Comparison of ENCODE assay signal across 20 cellular contexts in the genomic region with DNA sequence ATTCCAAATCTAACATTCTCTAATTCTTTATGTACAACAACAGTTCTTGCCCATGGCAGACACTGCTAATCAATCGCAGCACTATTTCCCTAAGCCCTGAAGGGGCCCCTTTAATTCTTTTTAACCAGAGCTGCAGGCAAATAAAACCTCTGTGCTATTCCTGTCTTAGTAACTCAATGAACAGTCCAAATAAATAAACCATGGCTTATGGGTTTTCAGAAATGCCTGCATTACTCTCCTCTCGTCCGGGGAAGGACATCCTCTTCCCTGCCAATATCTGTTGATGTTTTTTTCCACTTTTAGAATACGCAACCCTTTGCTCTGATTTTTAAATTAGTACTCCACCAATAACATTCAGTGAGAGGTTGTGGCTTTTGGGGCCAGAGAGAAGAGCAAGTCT. TPM values are rescaled to one million over a fixed set of nuclear protein-coding genes. Genes with fewer than 3 reads are reported as not detected.
A peak's percentile ranks its signal among the peaks of the same experiment; 100 is the strongest.
DNase-seq lines count a peak whose midpoint lies in the region; ATAC-seq and TF ChIP-seq lines count a peak whose summit lies in the region.
"Had no signal": no experiment of that assay in that cellular context is flagged by ENCODE, and none has a peak within 500 bp of the region (broad histone marks: within the 10 kb centered on the region; RNA-seq: fewer than 3 reads in every experiment).

No MANE protein-coding gene starts in this region.

- no TSS peak for BruUV-seq in MCF 10A (replicated peaks; lab: Mats Ljungman, UMichigan)

- peak overlapping the region; percentile 6 for H3K4me2 ChIP-seq in neural progenitor cell

- H3K9me3 Mint-ChIP-seq in MCF 10A (ENCODE audit: unreplicated experiment) (peaks cover 7% of the 10 kb centered on the region), neural progenitor cell (no peaks in the 10 kb centered on the region)
- H3K9me3 Mint-ChIP-seq: activated naive CD8-positive, alpha-beta T cell treated with anti-CD3 and anti-CD28 coated beads for 36 hours; memory B cell had no signal

- CTCF ChIA-PET in MCF 10A (lab: Yijun Ruan, JAX), result no interaction called here

- H3K4me1 ChIP-seq in breast epithelium (peaks cover 5 to 10% of the 10 kb centered on the region in 2 donors), neural progenitor cell (peaks cover 23% of the 10 kb centered on the region), uterus (peaks cover 5 to 12% of the 10 kb centered on the region in 2 donors)

- H3K27me3 Mint-ChIP-seq in MCF 10A (ENCODE audit: insufficient read depth, unreplicated experiment), result no peaks in the 10 kb centered on the region
- peaks cover 5% of the 10 kb centered on the region for H3K27me3 Mint-ChIP-seq in neural progenitor cell (ENCODE audit: insufficient read depth, low read depth)

- no peak overlapping the region for H3K9ac ChIP-seq in neural progenitor cell

- H3K36me3 ChIP-seq in breast epithelium (no peaks in the 10 kb centered on the region), neural progenitor cell (no peaks in the 10 kb centered on the region), uterus (no peaks in the 10 kb centered on the region)
- H3K36me3 ChIP-seq: suprapubic skin had no signal

- H3K4me3 Mint-ChIP-seq in MCF 10A (ENCODE audit: unreplicated experiment), result no peak overlapping the region
- no peak overlapping the region for H3K4me3 Mint-ChIP-seq in neural progenitor cell
- H3K4me3 Mint-ChIP-seq: activated naive CD8-positive, alpha-beta T cell treated with anti-CD3 and anti-CD28 coated beads for 36 hours; memory B cell; T-helper 17 cell had no signal

- DNase-seq in breast epithelium (ENCODE audit: low spot score in 2 of 2) (no peak), MCF 10A (ENCODE audit: unreplicated experiment) (no peak), left ventricle myocardium superior (no peak), neural progenitor cell (ENCODE audit: low spot score) (no peak), uterus (no peak)
- no peak for DNase-seq in stimulated activated CD4-positive, alpha-beta T cell treated with anti-CD3 and anti-CD28 coated beads, Interleukin-2, amount 100 ng/mL, for 24 hours
- DNase-seq: activated CD4-positive, CD25-positive, alpha-beta regulatory T cell; activated naive CD8-positive, alpha-beta T cell treated with anti-CD3 and anti-CD28 coated beads for 36 hours; kidney; NCI-H1105; NCI-H2171; SHP77 treated with DMSO at 0.1 percent for 48 hours; stimulated activated CD4-positive, alpha-beta T cell treated with anti-CD3 and anti-CD28 coated beads, Interleukin-4, amount 100 ng/mL, for 4 hours; T-helper 17 cell had no signal

- H3K9me3 ChIP-seq in breast epithelium (no peaks in the 10 kb centered on the region), neural progenitor cell (ENCODE audit: low read depth) (no peaks in the 10 kb centered on the region), uterus (no peaks in the 10 kb centered on the region)
- H3K9me3 ChIP-seq: suprapubic skin had no signal

- peaks cover 21% of the 10 kb centered on the region for H3K36me3 Mint-ChIP-seq in MCF 10A (ENCODE audit: insufficient read depth, unreplicated experiment)
- no peaks in the 10 kb centered on the region for H3K36me3 Mint-ChIP-seq in neural progenitor cell
- H3K36me3 Mint-ChIP-seq: activated naive CD8-positive, alpha-beta T cell treated with anti-CD3 and anti-CD28 coated beads for 36 hours; memory B cell had no signal

- H2AFZ ChIP-seq in neural progenitor cell (replicated peaks), result no peak overlapping the region

- H3K27ac Mint-ChIP-seq in MCF 10A (ENCODE audit: low read depth, unreplicated experiment), result no peak overlapping the region
- no peak overlapping the region for H3K27ac Mint-ChIP-seq in neural progenitor cell
- H3K27ac Mint-ChIP-seq: activated naive CD8-positive, alpha-beta T cell treated with anti-CD3 and anti-CD28 coated beads for 36 hours; memory B cell; T-helper 17 cell had no signal

- TF ChIP-seq POLR2A in breast epithelium (IDR thresholded peaks at IDR 0.05) (no peak), uterus (IDR thresholded peaks at IDR 0.05) (no peak)

- H3K4me1 Mint-ChIP-seq in MCF 10A (ENCODE audit: insufficient read depth, unreplicated experiment) (peaks cover 51% of the 10 kb centered on the region), neural progenitor cell (peaks cover 17% of the 10 kb centered on the region)
- H3K4me1 Mint-ChIP-seq: activated naive CD8-positive, alpha-beta T cell treated with anti-CD3 and anti-CD28 coated beads for 36 hours; memory B cell; T-helper 17 cell had no signal

- POLR2A ChIA-PET in MCF 10A (lab: Yijun Ruan, JAX), result interaction anchor here (1.3 kb wide), 1 partner anchor 54 kb away, joined by 4 read pairs; no protein-coding TSS in a partner anchor

- H3K27ac ChIP-seq in breast epithelium (peak overlapping the region; percentile 51 to 64), neural progenitor cell (no peak overlapping the region), uterus (peak overlapping the region; percentile 21 to 30)
- H3K27ac ChIP-seq: 22Rv1, suprapubic skin had no signal

- H3F3A ChIP-seq in neural progenitor cell (ENCODE audit: low read depth), result no peaks in the 10 kb centered on the region

- no peak for TF ChIP-seq CTCF in breast epithelium (IDR thresholded peaks at IDR 0.05)
- no peak for TF ChIP-seq CTCF in MCF 10A (IDR thresholded peaks at IDR 0.05; ENCODE audit: unreplicated experiment)
- no peak for TF ChIP-seq CTCF in neural progenitor cell (IDR thresholded peaks at IDR 0.05)
- TF ChIP-seq CTCF in uterus (IDR thresholded peaks at IDR 0.05), result no peak

- H3K4me3 ChIP-seq in breast epithelium (peak overlapping the region in 1 of 3 donors; percentile 39), neural progenitor cell (no peak overlapping the region), uterus (no peak overlapping the region)
- H3K4me3 ChIP-seq: suprapubic skin had no signal

- ATAC-seq in left ventricle myocardium superior (peak; percentile 45), HG03108 (IDR thresholded peaks at IDR 0.05; ENCODE audit: unreplicated experiment) (no peak), GM18907 (IDR thresholded peaks at IDR 0.05; ENCODE audit: unreplicated experiment) (no peak)
- ATAC-seq: esophagus mucosa, T-helper 17 cell had no signal

- no peaks in the 10 kb centered on the region for H4K20me1 ChIP-seq in neural progenitor cell (ENCODE audit: low read depth)

- no peaks in the 10 kb centered on the region for H3K79me2 ChIP-seq in neural progenitor cell (ENCODE audit: low read depth)

- H3K27me3 ChIP-seq in breast epithelium (no peaks in the 10 kb centered on the region), neural progenitor cell (no peaks in the 10 kb centered on the region), uterus (no peaks in the 10 kb centered on the region)
- H3K27me3 ChIP-seq: suprapubic skin had no signal

- intact Hi-C loops in breast epithelium (cut with DNase I; ENCODE audit: low total_unique reads), result no loop called here
- intact Hi-C loops in MCF 10A (cut with micrococcal nuclease), result no loop called here
- intact Hi-C loops in left ventricle myocardium superior (cut with micrococcal nuclease), result no loop called here
- intact Hi-C loops in uterus (cut with DNase I; ENCODE audit: low total_unique reads), result no loop called here

RNA-seq across cellular contexts. Expression of a gene that starts 35.1 kb away (rescaled TPM):
- total RNA-seq in breast epithelium, result 10 to 100 TPM; 35.1 to 72.5 (median 44.5) TPM
- 9.6 and 11.4 TPM in 2 replicates for total RNA-seq in MCF 10A (2022)
- 4.1 TPM for total RNA-seq in left ventricle myocardium superior
- total RNA-seq in neural progenitor cell (ENCODE audit: low replicate concordance), result 10.7 and 11.5 TPM in 2 replicates
- total RNA-seq in uterus, result 10 to 100 TPM; 26.2 to 87.3 (median 47.9) TPM
- total RNA-seq: activated naive CD8-positive, alpha-beta T cell treated with anti-CD3 and anti-CD28 coated beads for 36 hours had no signal
